8 cellular contexts compared by ENCODE assay signal in genomic region chr1:89358287-89358893, GRCh38. TPM values are rescaled to one million over a fixed set of nuclear protein-coding genes. Genes with fewer than 3 reads are reported as not detected.
DNase-seq lines count a peak whose midpoint lies in the region; ATAC-seq, FAIRE-seq and TF ChIP-seq lines count a peak whose summit lies in the region.

No MANE protein-coding gene starts in this region.

- TF ChIP-seq CTCF in D721Med (IDR thresholded peaks at IDR 0.05; ENCODE audit: insufficient read depth, missing control alignments) (peak; percentile 82), MM.1S (IDR thresholded peaks at IDR 0.05; ENCODE audit: low read length) (peak; percentile 90), osteocyte (IDR thresholded peaks at IDR 0.05) (peak; percentile 80), tibial artery (IDR thresholded peaks at IDR 0.05) (peak; percentile 79 to 80)

- peak; percentile 26 for DNase-seq in D721Med (ENCODE audit: insufficient read length, low spot score)
- DNase-seq in MM.1S: peak; percentile 75
- DNase-seq in SJSA1 (ENCODE audit: low read depth in 1 of 2, low spot score in 2 of 2): peak; percentile 47 to 66
- peak; percentile 91 for DNase-seq in activated effector memory CD4-positive, alpha-beta T cell treated with anti-CD3 and anti-CD28 coated beads, Interleukin-2, amount 50 U/mL, for 16 hours
- DNase-seq in frontal cortex (ENCODE audit: low spot score in 2 of 2): peak; percentile 34 to 50
- DNase-seq in osteocyte (ENCODE audit: extremely low spot score, unreplicated experiment): no peak
- peak; percentile 80 to 84 for DNase-seq in tibial artery

- H3K4me1 ChIP-seq in MM.1S (ENCODE audit: low read length): peaks cover 6% of the 10 kb centered on the region
- no peaks in the 10 kb centered on the region for H3K4me1 ChIP-seq in SJSA1 (replicated peaks)
- H3K4me1 ChIP-seq in tibial artery: peaks cover 0 to 11% (median 3%) of the 10 kb centered on the region in 4 donors

- no peaks in the 10 kb centered on the region for H3K27me3 ChIP-seq in MM.1S (replicated peaks; ENCODE audit: insufficient read depth, low read length)
- no peaks in the 10 kb centered on the region for H3K27me3 ChIP-seq in SJSA1 (replicated peaks)
- H3K27me3 ChIP-seq in tibial artery: no peaks in the 10 kb centered on the region

- H3K27ac ChIP-seq in MM.1S (ENCODE audit: low read length) (no peak overlapping the region), SJSA1 (no peak overlapping the region), tibial artery (no peak overlapping the region)

- intact Hi-C loops in tibial artery (cut with DNase I; ENCODE audit: low total_unique reads): loop anchor here (10.0 kb wide), 1 partner anchor 354 kb away; no protein-coding TSS in a partner anchor

- no peaks in the 10 kb centered on the region for H3K36me3 ChIP-seq in MM.1S (replicated peaks; ENCODE audit: insufficient read depth, low read length)
- no peaks in the 10 kb centered on the region for H3K36me3 ChIP-seq in SJSA1
- no peaks in the 10 kb centered on the region for H3K36me3 ChIP-seq in tibial artery

- H3K79me2 ChIP-seq in MM.1S (ENCODE audit: low read length): no peaks in the 10 kb centered on the region

- peaks cover 2% of the 10 kb centered on the region for H3K4me1 Mint-ChIP-seq in osteocyte (ENCODE audit: unreplicated experiment)

- no peaks in the 10 kb centered on the region for H3K9me2 ChIP-seq in MM.1S (replicated peaks; ENCODE audit: insufficient read depth, low read length)

- no peak overlapping the region for H3K27ac Mint-ChIP-seq in osteocyte (ENCODE audit: unreplicated experiment)

- H3K4me2 ChIP-seq in MM.1S (ENCODE audit: low read depth, low read length): no peak overlapping the region

- ATAC-seq in GM21619 (IDR thresholded peaks at IDR 0.05; ENCODE audit: unreplicated experiment): peak; percentile 48

- H3K9ac ChIP-seq in MM.1S (ENCODE audit: low read length): no peak overlapping the region

- H3K27me3 Mint-ChIP-seq in osteocyte (ENCODE audit: unreplicated experiment): peaks cover 16% of the 10 kb centered on the region

- no peaks in the 10 kb centered on the region for H4K20me1 ChIP-seq in MM.1S (ENCODE audit: insufficient read depth, low read length)

- peak overlapping the region; percentile 61; the same call in 1 of the 2 replicates for H2AFZ ChIP-seq in MM.1S (ENCODE audit: low read length)

- peaks cover 9% of the 10 kb centered on the region for H3F3A ChIP-seq in MM.1S (ENCODE audit: insufficient read depth, low read length)

- FAIRE-seq in D721Med (lab: Jason Lieb, UNC) (no peak), frontal cortex (lab: Jason Lieb, UNC) (no peak)

- H3K4me3 Mint-ChIP-seq in osteocyte (ENCODE audit: unreplicated experiment): no peak overlapping the region

- no peaks in the 10 kb centered on the region for H3K9me3 ChIP-seq in MM.1S (replicated peaks; ENCODE audit: insufficient read depth, low read length)
- H3K9me3 ChIP-seq in SJSA1 (replicated peaks): no peaks in the 10 kb centered on the region
- H3K9me3 ChIP-seq in tibial artery: no peaks in the 10 kb centered on the region

- H3K9me3 Mint-ChIP-seq in osteocyte (ENCODE audit: unreplicated experiment): no peaks in the 10 kb centered on the region

- H3K36me3 Mint-ChIP-seq in osteocyte (ENCODE audit: unreplicated experiment): no peaks in the 10 kb centered on the region

- no peak overlapping the region for H3K4me3 ChIP-seq in MM.1S (ENCODE audit: low read length)
- H3K4me3 ChIP-seq in SJSA1: no peak overlapping the region
- no peak overlapping the region for H3K4me3 ChIP-seq in tibial artery

RNA-seq across cellular contexts. Expression of gene GBP6, which starts 5.5 kb away (rescaled TPM):
- total RNA-seq in SJSA1 (2014; rRNA removed; shearing (Covaris generic)): not detected in 2 replicates
- under 0.01 TPM for total RNA-seq in frontal cortex
- total RNA-seq in osteocyte: not detected in 2 replicates
